8 cellular contexts compared by ENCODE assay signal in the genomic region with DNA sequence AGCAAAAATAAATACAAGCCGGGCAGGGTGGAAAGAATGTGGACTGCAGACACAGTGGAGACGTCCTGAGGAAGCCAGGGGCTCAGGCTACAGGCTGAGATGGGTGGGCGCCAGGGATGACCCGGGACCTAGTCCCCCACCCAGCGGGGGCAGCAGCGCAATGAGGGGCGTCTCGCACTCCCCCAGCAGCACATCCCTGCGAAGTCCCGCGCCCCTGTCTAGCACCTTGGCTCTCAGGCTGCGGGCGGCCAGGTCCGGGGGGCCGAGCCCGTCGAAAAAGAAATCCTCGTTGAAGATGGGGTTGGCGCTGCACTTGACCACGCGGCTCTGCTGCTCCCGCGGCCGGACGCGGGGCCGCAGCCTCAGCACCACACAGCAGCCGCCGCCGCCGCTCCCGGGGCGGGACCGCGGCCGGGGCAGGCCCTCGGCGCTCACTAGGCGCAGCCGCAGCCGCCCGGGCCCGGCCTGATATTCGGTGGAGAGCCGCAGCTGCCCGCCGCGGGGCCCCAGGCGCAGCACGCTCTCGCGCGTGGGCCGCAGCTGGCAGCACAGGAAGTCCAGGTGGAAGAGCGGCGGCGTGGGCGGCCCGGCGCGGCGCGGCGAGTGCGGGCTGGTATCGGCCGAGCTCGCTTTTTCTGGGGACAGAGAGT. TPM values are rescaled to one million over a fixed set of nuclear protein-coding genes. Genes with fewer than 3 reads are reported as not detected.
DNase-seq lines count a peak whose midpoint lies in the region; ATAC-seq lines count a peak whose summit lies in the region.
"Had no signal": no experiment of that assay in that cellular context is flagged by ENCODE, and none has a peak within 500 bp of the region (broad histone marks: within the 10 kb centered on the region; RNA-seq: fewer than 3 reads in every experiment).

No MANE protein-coding gene starts in this region.

- no peaks in the 10 kb centered on the region for H3K9me3 Mint-ChIP-seq in activated naive CD8-positive, alpha-beta T cell treated with anti-CD3 and anti-CD28 coated beads for 36 hours
- H3K9me3 Mint-ChIP-seq in immature natural killer cell: no peaks in the 10 kb centered on the region
- H3K9me3 Mint-ChIP-seq in stimulated activated memory B cell treated with anti-CD40 and anti-IgM and Interleukin-4, amounts not matched to agents 10 μg/mL and 1 μg/mL and 100 μg/mL, for 72 hours: no peaks in the 10 kb centered on the region

- peak; percentile 44 for ATAC-seq in HG03439 (IDR thresholded peaks at IDR 0.05; ENCODE audit: unreplicated experiment)
- peak; percentile 59 for ATAC-seq in stimulated activated memory B cell treated with anti-CD40 and anti-IgM and Interleukin-4, amounts not matched to agents 10 μg/mL and 1 μg/mL and 100 μg/mL, for 72 hours
- ATAC-seq in HG02938 (IDR thresholded peaks at IDR 0.05; ENCODE audit: unreplicated experiment): no peak
- ATAC-seq in GM21717 (IDR thresholded peaks at IDR 0.05; ENCODE audit: unreplicated experiment): no peak

- peak overlapping the region; percentile 83 for H3K4me3 Mint-ChIP-seq in activated naive CD8-positive, alpha-beta T cell treated with anti-CD3 and anti-CD28 coated beads for 36 hours
- H3K4me3 Mint-ChIP-seq in immature natural killer cell: peak overlapping the region; percentile 81 to 89 (median 84)
- H3K4me3 Mint-ChIP-seq in stimulated activated memory B cell treated with anti-CD40 and anti-IgM and Interleukin-4, amounts not matched to agents 10 μg/mL and 1 μg/mL and 100 μg/mL, for 72 hours: peak overlapping the region; percentile 84

- H3K4me1 Mint-ChIP-seq in activated naive CD8-positive, alpha-beta T cell treated with anti-CD3 and anti-CD28 coated beads for 36 hours: peaks cover 46% of the 10 kb centered on the region
- peaks cover 37 to 39% of the 10 kb centered on the region in 2 donors for H3K4me1 Mint-ChIP-seq in immature natural killer cell
- H3K4me1 Mint-ChIP-seq in stimulated activated memory B cell treated with anti-CD40 and anti-IgM and Interleukin-4, amounts not matched to agents 10 μg/mL and 1 μg/mL and 100 μg/mL, for 72 hours: peaks cover 35% of the 10 kb centered on the region

- no peaks in the 10 kb centered on the region for H3K27me3 Mint-ChIP-seq in activated naive CD8-positive, alpha-beta T cell treated with anti-CD3 and anti-CD28 coated beads for 36 hours
- H3K27me3 Mint-ChIP-seq in immature natural killer cell (ENCODE audit: low read depth in 3 of 3): peaks cover 3 to 15% (median 6%) of the 10 kb centered on the region in 3 donors
- peaks cover 29% of the 10 kb centered on the region for H3K27me3 Mint-ChIP-seq in stimulated activated memory B cell treated with anti-CD40 and anti-IgM and Interleukin-4, amounts not matched to agents 10 μg/mL and 1 μg/mL and 100 μg/mL, for 72 hours

- H3K27ac Mint-ChIP-seq in activated naive CD8-positive, alpha-beta T cell treated with anti-CD3 and anti-CD28 coated beads for 36 hours: peak overlapping the region; percentile 89
- H3K27ac Mint-ChIP-seq in immature natural killer cell: peak overlapping the region; percentile 34 to 94 (median 86)
- peak overlapping the region; percentile 88 for H3K27ac Mint-ChIP-seq in stimulated activated memory B cell treated with anti-CD40 and anti-IgM and Interleukin-4, amounts not matched to agents 10 μg/mL and 1 μg/mL and 100 μg/mL, for 72 hours

- peak; percentile 66 for DNase-seq in activated naive CD8-positive, alpha-beta T cell treated with anti-CD3 and anti-CD28 coated beads for 36 hours
- DNase-seq in immature natural killer cell (peak; percentile 41 to 57 (median 55)), cerebellar nuclear complex (lab: John Stamatoyannopoulos, UW) (no peak)

- H3K36me3 Mint-ChIP-seq in activated naive CD8-positive, alpha-beta T cell treated with anti-CD3 and anti-CD28 coated beads for 36 hours: peaks cover 15% of the 10 kb centered on the region
- H3K36me3 Mint-ChIP-seq in immature natural killer cell: no peaks in the 10 kb centered on the region
- no peaks in the 10 kb centered on the region for H3K36me3 Mint-ChIP-seq in stimulated activated memory B cell treated with anti-CD40 and anti-IgM and Interleukin-4, amounts not matched to agents 10 μg/mL and 1 μg/mL and 100 μg/mL, for 72 hours

RNA-seq across cellular contexts. Expression of a gene that starts 1.7 kb away (rescaled TPM):
- under 1 TPM; 0.68 to 0.76 TPM for total RNA-seq in activated naive CD8-positive, alpha-beta T cell treated with anti-CD3 and anti-CD28 coated beads for 36 hours
- polyA plus RNA-seq in immature natural killer cell: under 1 TPM; 0.22 to 0.52 (median 0.32) TPM

RNA-seq across cellular contexts. Expression of a gene that starts 6.4 kb away (rescaled TPM):
- total RNA-seq in activated naive CD8-positive, alpha-beta T cell treated with anti-CD3 and anti-CD28 coated beads for 36 hours: under 1 TPM; 0.06 to 0.12 TPM
- 1 to 10 TPM in 2 of 3 donors, under 1 TPM in 1; 0.40 to 1.6 (median 1.4) TPM for polyA plus RNA-seq in immature natural killer cell

RNA-seq across cellular contexts. Expression of a gene that starts 15.5 kb away (rescaled TPM):
- total RNA-seq in activated naive CD8-positive, alpha-beta T cell treated with anti-CD3 and anti-CD28 coated beads for 36 hours: not detected
- polyA plus RNA-seq in immature natural killer cell: under 1 TPM in 1 of 3 donors, not detected in 2; 0.56 TPM
- total RNA-seq: SK-MEL-5 had no signal

RNA-seq across cellular contexts. Expression of a gene that starts 32.7 kb away (rescaled TPM):
- total RNA-seq in activated naive CD8-positive, alpha-beta T cell treated with anti-CD3 and anti-CD28 coated beads for 36 hours: not detected
- 1 to 10 TPM in 1 of 3 donors, not detected in 2; 1.3 TPM for polyA plus RNA-seq in immature natural killer cell
- total RNA-seq: SK-MEL-5 had no signal

RNA-seq across cellular contexts. Expression of a gene that starts 47.7 kb away (rescaled TPM):
- total RNA-seq in activated naive CD8-positive, alpha-beta T cell treated with anti-CD3 and anti-CD28 coated beads for 36 hours: 1 to 10 TPM; 9.0 to 9.1 TPM
- 10 to 100 TPM; 12.0 to 16.1 (median 16.0) TPM for polyA plus RNA-seq in immature natural killer cell

Comparison
In these comparisons a context has a peak if more than half of its experiments do, and no peak if none do; other contexts are left out.
1. ATAC-seq: peak in HG03439 (single experiment) and stimulated activated memory B cell treated with anti-CD40 and anti-IgM and Interleukin-4, amounts not matched to agents 10 μg/mL and 1 μg/mL and 100 μg/mL, for 72 hours (single experiment); none in HG02938 (single experiment) and GM21717 (single experiment).
2. DNase-seq: peak in activated naive CD8-positive, alpha-beta T cell treated with anti-CD3 and anti-CD28 coated beads for 36 hours (single experiment) and immature natural killer cell (3 of 3); none in cerebellar nuclear complex (0 of 2).
3. Peak in every context shown above with its lines, with median percentiles within 50 percentile points of each other: H3K27ac Mint-ChIP-seq and H3K4me3 Mint-ChIP-seq.